Comparison of ENCODE assay signal across 10 cellular contexts in the genomic region with DNA sequence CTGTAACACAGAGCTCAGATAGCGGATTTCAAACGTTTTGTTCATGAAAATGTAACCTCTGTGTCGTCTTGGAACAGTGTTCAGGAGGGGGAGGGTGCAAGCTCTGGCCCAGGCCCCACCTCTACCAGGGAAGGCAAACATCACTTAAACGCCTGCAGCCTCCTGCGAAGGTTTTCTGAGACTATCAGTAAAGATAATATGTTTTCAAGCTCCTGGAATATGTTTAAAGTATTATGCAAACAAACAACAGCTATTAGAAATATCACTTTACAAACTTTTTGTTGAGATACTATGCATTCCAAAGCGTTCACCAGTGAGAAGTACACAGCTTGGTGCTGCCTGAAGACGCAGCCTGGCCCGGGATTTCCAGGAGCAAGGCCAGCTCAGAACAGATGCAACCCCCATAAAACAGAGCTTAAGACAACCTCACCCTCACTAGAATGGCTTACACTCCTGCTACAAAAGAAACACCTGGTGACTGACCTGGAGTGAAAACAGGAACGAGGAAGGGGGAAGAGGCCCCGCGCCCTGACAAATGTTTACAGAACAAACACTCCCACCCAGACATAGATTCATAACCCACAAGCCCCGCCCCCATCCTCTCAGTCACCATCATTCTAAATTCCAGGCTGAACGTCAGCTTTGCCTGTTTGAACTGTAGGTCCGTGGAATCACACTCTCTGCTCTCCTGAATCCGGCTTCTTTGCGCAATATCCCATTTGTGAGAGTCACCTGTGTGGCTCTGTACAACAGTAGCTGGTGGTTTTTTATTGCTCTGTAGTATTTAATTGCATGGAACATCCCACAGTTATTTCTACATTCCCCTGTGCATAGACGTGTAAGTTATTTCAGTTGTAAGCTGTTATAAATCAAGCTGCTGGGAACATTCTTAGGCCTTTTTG.
DNase-seq lines count a peak whose midpoint lies in the region; ATAC-seq lines count a peak whose summit lies in the region.
"Had no signal": no experiment of that assay in that cellular context is flagged by ENCODE, and none has a peak within 500 bp of the region (broad histone marks: within the 10 kb centered on the region; RNA-seq: fewer than 3 reads in every experiment).

No MANE protein-coding gene starts in this region.

- H3K4ac ChIP-seq in mesenchymal stem cell (ENCODE audit: low read depth in 1 of 2, low read length in 2 of 2): no peak overlapping the region

- 46% methylated on average over 11 of the region's 17 CpGs for WGBS in mesenchymal stem cell

- peak overlapping the region; percentile 57 for H3K9ac ChIP-seq in mesenchymal stem cell (ENCODE audit: low read length)

- H2BK5ac ChIP-seq in mesenchymal stem cell (ENCODE audit: low read depth, low read length, poor library complexity, severe bottlenecking): no peak overlapping the region

- ATAC-seq in GM18517 (IDR thresholded peaks at IDR 0.05; ENCODE audit: unreplicated experiment) (no peak), HG03442 (IDR thresholded peaks at IDR 0.05; ENCODE audit: unreplicated experiment) (no peak)

- H3K9me3 ChIP-seq in mesenchymal stem cell (ENCODE audit: control insufficient read depth, low read length): no peaks in the 10 kb centered on the region

- no peak overlapping the region for H3K23ac ChIP-seq in mesenchymal stem cell (ENCODE audit: low read length in 2 of 2)

- no peaks in the 10 kb centered on the region for H3K27me3 ChIP-seq in mesenchymal stem cell (ENCODE audit: control insufficient read depth in 1 of 2, insufficient read depth in 1 of 2, low read length in 2 of 2)

- H2BK12ac ChIP-seq in mesenchymal stem cell (ENCODE audit: low read length in 2 of 2): no peak overlapping the region

- H3K4me3 ChIP-seq in mesenchymal stem cell (ENCODE audit: insufficient read depth in 1 of 2, low read depth in 1 of 2, low read length in 2 of 2): peak overlapping the region; percentile 8 to 20

- H4K91ac ChIP-seq in mesenchymal stem cell (ENCODE audit: low read length): no peak overlapping the region

- H3K36me3 ChIP-seq in mesenchymal stem cell (ENCODE audit: control insufficient read depth in 1 of 2, insufficient read depth in 2 of 2, low read depth in 1 of 2, low read length in 2 of 2): no peaks in the 10 kb centered on the region

- no peak overlapping the region for H3K18ac ChIP-seq in mesenchymal stem cell (ENCODE audit: low read depth in 1 of 2, low read length in 2 of 2)

- no peaks in the 10 kb centered on the region for H3K79me1 ChIP-seq in mesenchymal stem cell (replicated peaks; ENCODE audit: low read length, poor library complexity, severe bottlenecking)

- no peak overlapping the region for H4K8ac ChIP-seq in mesenchymal stem cell (ENCODE audit: low read length)

- H2BK15ac ChIP-seq in mesenchymal stem cell (ENCODE audit: low read depth, poor library complexity, severe bottlenecking): no peak overlapping the region

- H2AFZ ChIP-seq in mesenchymal stem cell (ENCODE audit: low read depth, low read length): no peak overlapping the region

- no peak overlapping the region for H2AK5ac ChIP-seq in mesenchymal stem cell (ENCODE audit: low read length, severe bottlenecking)

- no peak overlapping the region for H3K4me2 ChIP-seq in mesenchymal stem cell (ENCODE audit: low read length, poor library complexity, severe bottlenecking)

- DNase-seq in ACHN (peak; percentile 40), NCI-H1092 treated with DMSO at 0.1 percent for 48 hours (lab: John Stamatoyannopoulos, UW) (peak; percentile 96), SHP77 treated with DMSO at 0.1 percent for 48 hours (lab: John Stamatoyannopoulos, UW) (peak; percentile 94), mesenchymal stem cell (peak; percentile 19), hippocampal formation (lab: John Stamatoyannopoulos, UW) (no peak), NOMO-1 (lab: John Stamatoyannopoulos, UW; ENCODE audit: unreplicated experiment in 2 of 2) (no peak)
- DNase-seq: CD4-positive, alpha-beta T cell had no signal

- no peak overlapping the region for H3K14ac ChIP-seq in mesenchymal stem cell (ENCODE audit: low read length in 2 of 2)

- no peaks in the 10 kb centered on the region for H3K4me1 ChIP-seq in mesenchymal stem cell (ENCODE audit: control insufficient read depth, insufficient read depth, low read depth, low read length)

- no peak overlapping the region for H2BK120ac ChIP-seq in mesenchymal stem cell (ENCODE audit: low read depth, low read length)

- no peak overlapping the region for H3K27ac ChIP-seq in mesenchymal stem cell (ENCODE audit: low read length, poor library complexity, severe bottlenecking)
- H3K27ac ChIP-seq: HL-60 had no signal

- in situ Hi-C loops in ACHN (cut with HindIII; ENCODE audit: low pct_ligation_motif_present, low pct_unique_long_range_greater_than_20kb, low sequenced_read_pairs): no loop called here

Comparison
In these comparisons a context has a peak if more than half of its experiments do, and no peak if none do; other contexts are left out.
1. DNase-seq: peak in ACHN (single experiment), NCI-H1092 treated with DMSO at 0.1 percent for 48 hours (single experiment), SHP77 treated with DMSO at 0.1 percent for 48 hours (single experiment) and mesenchymal stem cell (single experiment); none in hippocampal formation (0 of 2) and NOMO-1 (0 of 2).